In the genomic region with DNA sequence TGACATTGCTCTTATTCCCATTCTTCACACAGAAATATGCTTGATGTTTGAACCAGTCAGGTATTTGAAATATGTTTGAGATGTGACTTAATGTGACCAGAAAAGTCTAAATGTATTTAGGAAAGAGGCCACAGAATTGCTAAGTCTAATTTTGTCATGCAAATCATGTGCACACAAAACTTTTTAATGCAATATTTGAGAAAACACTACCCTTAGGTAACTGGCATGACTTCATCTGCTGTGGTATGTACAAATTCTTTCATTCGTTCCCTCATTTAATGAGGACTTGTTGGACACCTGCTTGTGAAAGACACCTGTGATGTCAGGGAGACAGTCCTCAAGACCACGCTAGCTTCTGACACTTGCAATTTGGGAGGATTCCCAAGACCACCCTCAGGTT, we compare ENCODE assay signal across 28 cellular contexts. TPM values are rescaled to one million over a fixed set of nuclear protein-coding genes. Genes with fewer than 3 reads are reported as not detected.
"Had no signal": no experiment of that assay in that cellular context is flagged by ENCODE, and none has a peak within 500 bp of the region (broad histone marks: within the 10 kb centered on the region; RNA-seq: fewer than 3 reads in every experiment).

No MANE protein-coding gene starts in this region.

- H3K27ac ChIP-seq: stomach, suprapubic skin, testis, thoracic aorta, thyroid gland, tibial artery, tibial nerve, transverse colon, upper lobe of left lung, upper lobe of right lung, uterus, vagina had no signal

- H3K9me3 Mint-ChIP-seq: stimulated activated effector memory CD8-positive, alpha-beta T cell treated with anti-CD3 and anti-CD28 coated beads, Interleukin-12 subunit alpha, Interleukin-12 subunit beta, amount 100 ng/mL, for 72 hours; stimulated activated memory B cell treated with anti-CD40 and anti-IgM and Interleukin-4, amounts not matched to agents 10 μg/mL and 1 μg/mL and 100 μg/mL, for 72 hours; stimulated activated naive B cell treated with anti-CD40 and anti-IgM and Interleukin-4, amounts not matched to agents 10 μg/mL and 1 μg/mL and 100 μg/mL, for 72 hours; stimulated activated naive CD8-positive, alpha-beta T cell treated with anti-CD3 and anti-CD28 coated beads, Interleukin-15, amount 100 ng/mL, for 72 hours; stimulated activated naive CD8-positive, alpha-beta T cell treated with anti-CD3 and anti-CD28 coated beads, Interleukin-15, Interleukin-2, amounts not matched to agents 100 ng/mL and 50 ng/mL, for 24 hours; type B pancreatic cell had no signal

- H3K36me3 Mint-ChIP-seq: stimulated activated effector memory CD8-positive, alpha-beta T cell treated with anti-CD3 and anti-CD28 coated beads, Interleukin-12 subunit alpha, Interleukin-12 subunit beta, amount 100 ng/mL, for 72 hours; stimulated activated memory B cell treated with anti-CD40 and anti-IgM and Interleukin-4, amounts not matched to agents 10 μg/mL and 1 μg/mL and 100 μg/mL, for 72 hours; stimulated activated naive B cell treated with anti-CD40 and anti-IgM and Interleukin-4, amounts not matched to agents 10 μg/mL and 1 μg/mL and 100 μg/mL, for 72 hours; type B pancreatic cell had no signal

- H3K36me3 ChIP-seq: stomach, suprapubic skin, thoracic aorta, thyroid gland, tibial artery, tibial nerve, transverse colon, upper lobe of left lung, upper lobe of right lung, uterus, vagina had no signal

- H3K4me3 Mint-ChIP-seq: stimulated activated effector memory CD8-positive, alpha-beta T cell treated with anti-CD3 and anti-CD28 coated beads, Interleukin-12 subunit alpha, Interleukin-12 subunit beta, amount 100 ng/mL, for 72 hours; stimulated activated memory B cell treated with anti-CD40 and anti-IgM and Interleukin-4, amounts not matched to agents 10 μg/mL and 1 μg/mL and 100 μg/mL, for 72 hours; stimulated activated naive B cell treated with anti-CD40 and anti-IgM and Interleukin-4, amounts not matched to agents 10 μg/mL and 1 μg/mL and 100 μg/mL, for 72 hours; stimulated activated naive CD8-positive, alpha-beta T cell treated with anti-CD3 and anti-CD28 coated beads, Interleukin-15, amount 100 ng/mL, for 72 hours; stimulated activated naive CD8-positive, alpha-beta T cell treated with anti-CD3 and anti-CD28 coated beads, Interleukin-15, Interleukin-2, amounts not matched to agents 100 ng/mL and 50 ng/mL, for 24 hours; type B pancreatic cell had no signal

- DNase-seq: stimulated activated CD4-positive, alpha-beta T cell treated with anti-CD3 and anti-CD28 coated beads, Interleukin-2, amount 100 ng/mL, for 48 hours; stimulated activated CD4-positive, alpha-beta T cell treated with anti-CD3 and anti-CD28 coated beads, Interleukin-4, amount 100 ng/mL, for 1 hour; stimulated activated CD4-positive, alpha-beta T cell treated with anti-CD3 and anti-CD28 coated beads, Interleukin-4, amount 100 ng/mL, for 24 hours; stimulated activated CD4-positive, alpha-beta T cell treated with anti-CD3 and anti-CD28 coated beads, Interleukin-4, amount 100 ng/mL, for 4 hours; stimulated activated CD8-positive, alpha-beta memory T cell treated with anti-CD3 and anti-CD28 coated beads, Interleukin-4, amount 100 ng/mL, for 48 hours; stimulated activated naive B cell treated with anti-CD40 and anti-IgM and Interleukin-4, amounts not matched to agents 10 μg/mL and 1 μg/mL and 100 μg/mL, for 72 hours; stimulated activated naive CD4-positive, alpha-beta T cell; stimulated activated naive CD4-positive, alpha-beta T cell treated with Interleukin-2 at 50 U/mL for 16 hours; stimulated activated naive CD8-positive, alpha-beta T cell treated with anti-CD3 and anti-CD28 coated beads, Interleukin-15, amount 100 ng/mL, for 72 hours; stimulated activated naive CD8-positive, alpha-beta T cell treated with anti-CD3 and anti-CD28 coated beads, Interleukin-15, Interleukin-2, amounts not matched to agents 100 U/mL and 50 U/mL, for 24 hours; stomach; substantia nigra; testis; thyroid gland; tibial artery; transverse colon; upper lobe of left lung; upper lobe of right lung; uterus had no signal

- H3K27ac Mint-ChIP-seq: stimulated activated effector memory CD8-positive, alpha-beta T cell treated with anti-CD3 and anti-CD28 coated beads, Interleukin-12 subunit alpha, Interleukin-12 subunit beta, amount 100 ng/mL, for 72 hours; stimulated activated memory B cell treated with anti-CD40 and anti-IgM and Interleukin-4, amounts not matched to agents 10 μg/mL and 1 μg/mL and 100 μg/mL, for 72 hours; stimulated activated naive B cell treated with anti-CD40 and anti-IgM and Interleukin-4, amounts not matched to agents 10 μg/mL and 1 μg/mL and 100 μg/mL, for 72 hours; stimulated activated naive CD8-positive, alpha-beta T cell treated with anti-CD3 and anti-CD28 coated beads, Interleukin-15, amount 100 ng/mL, for 72 hours; stimulated activated naive CD8-positive, alpha-beta T cell treated with anti-CD3 and anti-CD28 coated beads, Interleukin-15, Interleukin-2, amounts not matched to agents 100 ng/mL and 50 ng/mL, for 24 hours; type B pancreatic cell had no signal

- H3K4me1 ChIP-seq: stomach, suprapubic skin, testis, tibial artery, tibial nerve, upper lobe of left lung, upper lobe of right lung, uterus, vagina had no signal

- H3K9me3 ChIP-seq: suprapubic skin, testis, thoracic aorta, thyroid gland, tibial artery, tibial nerve, transverse colon, upper lobe of left lung, upper lobe of right lung, uterus, vagina had no signal

- ATAC-seq: stimulated activated effector memory CD8-positive, alpha-beta T cell treated with anti-CD3 and anti-CD28 coated beads, Interleukin-12 subunit alpha, Interleukin-12 subunit beta, amount 100 ng/mL, for 72 hours; stimulated activated memory B cell treated with anti-CD40 and anti-IgM and Interleukin-4, amounts not matched to agents 10 μg/mL and 1 μg/mL and 100 μg/mL, for 72 hours; stimulated activated naive B cell treated with anti-CD40 and anti-IgM and Interleukin-4, amounts not matched to agents 10 μg/mL and 1 μg/mL and 100 μg/mL, for 72 hours; stimulated activated naive CD8-positive, alpha-beta T cell treated with anti-CD3 and anti-CD28 coated beads, Interleukin-15, amount 100 ng/mL, for 72 hours; stimulated activated naive CD8-positive, alpha-beta T cell treated with anti-CD3 and anti-CD28 coated beads, Interleukin-15, Interleukin-2, amounts not matched to agents 100 U/mL and 50 U/mL, for 24 hours had no signal

- H3K27me3 ChIP-seq: stomach, suprapubic skin, testis, thyroid gland, tibial artery, tibial nerve, transverse colon, upper lobe of left lung, upper lobe of right lung, uterus, vagina had no signal

- H3K4me1 Mint-ChIP-seq: stimulated activated effector memory CD8-positive, alpha-beta T cell treated with anti-CD3 and anti-CD28 coated beads, Interleukin-12 subunit alpha, Interleukin-12 subunit beta, amount 100 ng/mL, for 72 hours; stimulated activated memory B cell treated with anti-CD40 and anti-IgM and Interleukin-4, amounts not matched to agents 10 μg/mL and 1 μg/mL and 100 μg/mL, for 72 hours; stimulated activated naive B cell treated with anti-CD40 and anti-IgM and Interleukin-4, amounts not matched to agents 10 μg/mL and 1 μg/mL and 100 μg/mL, for 72 hours; stimulated activated naive CD8-positive, alpha-beta T cell treated with anti-CD3 and anti-CD28 coated beads, Interleukin-15, amount 100 ng/mL, for 72 hours had no signal

- H3K4me3 ChIP-seq: stomach, suprapubic skin, testis, thoracic aorta, thyroid gland, tibial artery, tibial nerve, transverse colon, upper lobe of left lung, upper lobe of right lung, uterus, vagina had no signal

RNA-seq across cellular contexts. Expression of gene SLC46A2, which starts 21.1 kb away (rescaled TPM):
- total RNA-seq: stomach, temporal lobe, transverse colon, uterus, vagina had no signal
